Comparison of ENCODE assay signal across 5 cellular contexts in genomic region chr11:10595840-10596239, GRCh38. TPM values are rescaled to one million over a fixed set of nuclear protein-coding genes. Genes with fewer than 3 reads are reported as not detected.
"Had no signal": no experiment of that assay in that cellular context is flagged by ENCODE, and none has a peak within 500 bp of the region (broad histone marks: within the 10 kb centered on the region; RNA-seq: fewer than 3 reads in every experiment).

No MANE protein-coding gene starts in this region.

RNA-seq across cellular contexts. Expression of gene LYVE1, which starts 27.4 kb away (rescaled TPM):
- total RNA-seq: H9, HT-29, IMR-90 had no signal
- polyA plus RNA-seq: GM23338, H1, IMR-90 had no signal
